Comparison of ENCODE assay signal across 31 cellular contexts in genomic region chr7:1953199-1954190, GRCh38.
"Had no signal": no experiment of that assay in that cellular context is flagged by ENCODE, and none has a peak within 500 bp of the region (broad histone marks: within the 10 kb centered on the region; RNA-seq: fewer than 3 reads in every experiment).

No MANE protein-coding gene starts in this region.

- H3K9me3 ChIP-seq: MG63, Peyer's patch had no signal

- H3K4me1 ChIP-seq: Peyer's patch had no signal

- H3K36me3 ChIP-seq: brain microvascular endothelial cell, cardiac muscle cell, MG63, Peyer's patch had no signal

- H3K27me3 ChIP-seq: brain microvascular endothelial cell, cardiac muscle cell, MG63, Peyer's patch had no signal

- DNase-seq: activated CD4-positive, alpha-beta T cell treated with anti-CD3 and anti-CD28 coated beads, Interleukin-2, amount 10 ng/mL, durations not matched to agents 24 days and 14 days; activated CD4-positive, alpha-beta T cell treated with anti-CD3 and anti-CD28 coated beads, Interleukin-2, amount 50 U/mL, for 4 hours; activated CD8-positive, alpha-beta T cell treated with anti-CD3 and anti-CD28 coated beads for 36 hours; activated effector memory CD4-positive, alpha-beta T cell treated with anti-CD3 and anti-CD28 coated beads, Interleukin-2, amount 50 U/mL, for 16 hours; activated naive CD4-positive, alpha-beta T cell; activated naive CD4-positive, alpha-beta T cell treated with anti-CD3 and anti-CD28 coated beads, Interleukin-2, amount 50 U/mL, for 16 hours; activated naive CD8-positive, alpha-beta T cell treated with anti-CD3 and anti-CD28 coated beads for 36 hours; activated T-cell treated with anti-CD3 and anti-CD28 coated beads, Interleukin-2, amount 50 U/mL, for 1 hour; activated T-cell treated with anti-CD3 and anti-CD28 coated beads, Interleukin-2, amount 50 U/mL, for 72 hours; amniotic stem cell; brain microvascular endothelial cell; Kasumi-1; KG1; MG63; NCI-H1048; NCI-H1105 treated with DMSO at 0.1 percent for 48 hours; NCI-H1436 treated with DMSO at 0.1 percent for 48 hours; NCI-H1694 treated with DMSO at 0.1 percent for 48 hours; NCI-H2029; NCI-H345; NCI-H524 treated with DMSO at 0.1 percent for 48 hours; NCI-H748 treated with DMSO at 0.1 percent for 48 hours; NK-92 treated with Interleukin-12 subunit alpha and Interleukin-12 subunit beta, amount 100 ng/mL, for 24 hours; PC-3; Peyer's patch; RPMI8226; SW 1271; T-helper 1 cell had no signal

- FAIRE-seq: TTC549 had no signal

- ATAC-seq: activated CD8-positive, alpha-beta T cell treated with anti-CD3 and anti-CD28 coated beads for 36 hours; activated T-cell treated with anti-CD3 and anti-CD28 coated beads, Interleukin-2, amount 50 U/mL, for 72 hours; activated T-helper 17 cell treated with anti-CD3 and anti-CD28 coated beads, Interleukin-2, amount 50 U/mL, for 72 hours; PC-3 had no signal

- H3K4me3 ChIP-seq: cardiac muscle cell, MG63, Peyer's patch had no signal

- H3K27ac ChIP-seq: brain microvascular endothelial cell, cardiac muscle cell, Peyer's patch had no signal
